Comparison of ENCODE assay signal across 17 cellular contexts in the genomic region with DNA sequence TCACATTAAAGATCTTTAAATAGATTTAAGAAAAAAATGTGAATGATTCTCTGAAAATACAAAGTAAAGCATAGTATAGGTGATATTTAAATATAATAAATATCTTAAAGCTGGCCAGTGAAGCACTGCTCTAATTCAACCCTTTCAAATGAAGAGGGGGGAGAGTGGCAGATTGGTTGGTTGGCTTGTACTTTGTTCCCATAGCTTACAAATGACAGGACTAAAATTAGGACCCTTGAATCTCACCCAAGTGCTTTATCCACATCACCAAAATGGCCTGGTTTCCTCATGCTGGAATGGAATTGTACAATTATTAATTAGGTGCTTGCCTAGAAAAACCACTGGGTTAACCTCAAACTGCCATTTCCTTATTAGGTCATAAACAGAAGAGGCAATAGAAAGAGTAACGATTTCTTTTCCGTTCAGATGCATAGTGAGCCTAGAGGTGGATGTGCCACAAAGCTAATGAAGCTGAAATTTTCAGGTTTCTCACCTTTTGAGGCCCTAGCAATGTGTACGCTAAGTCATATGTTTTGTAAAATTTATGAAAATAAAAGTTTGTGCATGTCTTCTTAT.
A peak's percentile ranks its signal among the peaks of the same experiment; 100 is the strongest.
DNase-seq lines count a peak whose midpoint lies in the region; ATAC-seq and TF ChIP-seq lines count a peak whose summit lies in the region.
"Had no signal": no experiment of that assay in that cellular context is flagged by ENCODE, and none has a peak within 500 bp of the region (broad histone marks: within the 10 kb centered on the region; RNA-seq: fewer than 3 reads in every experiment).

No MANE protein-coding gene starts in this region.

- no peak overlapping the region for H3K23ac ChIP-seq in IMR-90 (ENCODE audit: low read depth, low read length)

- CTCF ChIA-PET in IMR-90 (lab: Yijun Ruan, JAX): interaction anchor here (2.0 kb wide), 1 partner anchor 12 kb away, joined by 4 read pairs; no protein-coding TSS in a partner anchor

- no peak overlapping the region for H4K5ac ChIP-seq in IMR-90 (ENCODE audit: low read depth, low read length)

- H3K4me3 ChIP-seq in heart left ventricle (no peak overlapping the region), right cardiac atrium (ENCODE audit: low read length) (no peak overlapping the region), IMR-90 (ENCODE audit: insufficient read depth, low read depth, low read length) (no peak overlapping the region), epithelial cell of proximal tubule (ENCODE audit: low read depth, low read length) (no peak overlapping the region)

- H4K20me1 ChIP-seq in IMR-90 (ENCODE audit: insufficient read depth, low read length): no peaks in the 10 kb centered on the region

- DNase-seq in heart left ventricle (peak in 1 of 5 donors; percentile 8), right cardiac atrium (no peak), IMR-90 (peak; percentile 16), epithelial cell of proximal tubule (ENCODE audit: low read depth) (peak; percentile 50), kidney glomerular epithelial cell (lab: John Stamatoyannopoulos, UW) (no peak), mesothelial cell of epicardium (ENCODE audit: low spot score in 2 of 2, unreplicated experiment in 2 of 2) (no peak), AG08395 (ENCODE audit: low spot score) (no peak)
- DNase-seq: 8988T, C1 segment of cervical spinal cord, Kasumi-1, NCI-H187, NCI-H226, NCI-H524 treated with DMSO at 0.1 percent for 48 hours, SHP77, SK-N-SH had no signal

- H3K27me3 Mint-ChIP-seq in mesothelial cell of epicardium (ENCODE audit: low read depth): no peaks in the 10 kb centered on the region

- no peak for TF ChIP-seq CTCF in heart left ventricle (IDR thresholded peaks at IDR 0.05)
- no peak for TF ChIP-seq CTCF in IMR-90 (conservative IDR thresholded peaks at IDR 0.05; ENCODE audit: low read depth, low read length)
- TF ChIP-seq CTCF in epithelial cell of proximal tubule (conservative IDR thresholded peaks at IDR 0.05; ENCODE audit: low read depth, low read length): no peak
- no peak for TF ChIP-seq CTCF in mesothelial cell of epicardium (IDR thresholded peaks at IDR 0.05; ENCODE audit: unreplicated experiment)

- no peaks in the 10 kb centered on the region for H3K36me3 Mint-ChIP-seq in mesothelial cell of epicardium

- H3K4ac ChIP-seq in IMR-90 (ENCODE audit: low read depth, low read length): no peak overlapping the region

- H4K91ac ChIP-seq in IMR-90 (ENCODE audit: insufficient read depth, low read depth, low read length): no peak overlapping the region

- H3K14ac ChIP-seq in IMR-90 (replicated peaks; ENCODE audit: low read depth, low read length): no peak overlapping the region

- H3K4me3 Mint-ChIP-seq in mesothelial cell of epicardium: no peak overlapping the region

- H3K27ac Mint-ChIP-seq in mesothelial cell of epicardium: no peak overlapping the region

- peak overlapping the region in 11 of 12 donors; percentile 27 to 83 (median 66) for H3K27ac ChIP-seq in heart left ventricle
- H3K27ac ChIP-seq in right cardiac atrium (ENCODE audit: low read length): no peak overlapping the region
- no peak overlapping the region for H3K27ac ChIP-seq in IMR-90 (ENCODE audit: insufficient read depth, low read length)

- no peak for TF ChIP-seq RAD21 in IMR-90 (IDR thresholded peaks at IDR 0.05; ENCODE audit: low read length)

- H2AK9ac ChIP-seq in IMR-90 (replicated peaks; ENCODE audit: low read depth, low read length, poor library complexity): no peak overlapping the region

- in situ Hi-C loops in IMR-90 (cut with MboI; ENCODE audit: low sequenced_read_pairs): no loop called here

- BruUV-seq in IMR-90 (replicated peaks; lab: Mats Ljungman, UMichigan): no TSS peak

- POLR2A ChIA-PET in IMR-90 (lab: Charles Lee; ENCODE audit: unreplicated experiment): no interaction called here

- no peak overlapping the region for H3K56ac ChIP-seq in IMR-90 (ENCODE audit: extremely low read depth, insufficient read depth, low read length)

- no peaks in the 10 kb centered on the region for H3K9me1 ChIP-seq in IMR-90 (ENCODE audit: insufficient read depth, low read length)

- no peak overlapping the region for H2AK5ac ChIP-seq in IMR-90 (ENCODE audit: low read depth, low read length)

- 53 to 87% (median 72%) methylated on average over 3 of the region's 3 CpGs for WGBS in heart left ventricle, 4 donors
- 56% methylated on average over 3 of the region's 3 CpGs for WGBS in right cardiac atrium
- WGBS in IMR-90 (ENCODE audit: extremely low coverage in 2 of 2, insufficient read length in 1 of 2), 2 experiments: 20% methylated on average over 2 of the region's 3 CpGs; no CpG with 5 or more reads in 1 of the 2 experiments

- H2BK15ac ChIP-seq in IMR-90 (ENCODE audit: low read depth, low read length): no peak overlapping the region

- peaks cover 0 to 3% (median 0%) of the 10 kb centered on the region in 12 donors for H3K9me3 ChIP-seq in heart left ventricle
- H3K9me3 ChIP-seq in right cardiac atrium (ENCODE audit: control insufficient read depth, low read length): peaks cover 5% of the 10 kb centered on the region
- H3K9me3 ChIP-seq in IMR-90 (ENCODE audit: control insufficient read depth, insufficient read depth, low read length): no peaks in the 10 kb centered on the region
- H3K9me3 ChIP-seq: SK-N-SH had no signal

- H3K4me1 ChIP-seq in heart left ventricle: peaks cover 0 to 27% (median 8%) of the 10 kb centered on the region in 12 donors
- H3K4me1 ChIP-seq in right cardiac atrium (ENCODE audit: control insufficient read depth, insufficient read depth, low read length): no peaks in the 10 kb centered on the region
- H3K4me1 ChIP-seq in IMR-90 (ENCODE audit: control insufficient read depth, insufficient read depth, low read length): 0 out of 2 replicates have a peak, but pooled peaks cover 2% of the 10 kb centered on the region

- no peaks in the 10 kb centered on the region for H3K4me1 Mint-ChIP-seq in mesothelial cell of epicardium

- TF ChIP-seq POLR2A in heart left ventricle (IDR thresholded peaks at IDR 0.05) (no peak), IMR-90 (IDR thresholded peaks at IDR 0.05; ENCODE audit: low read depth, low read length) (no peak)

- ATAC-seq in heart left ventricle: peak; percentile 69 to 87 (median 79)
- ATAC-seq in right cardiac atrium: no peak
- ATAC-seq in IMR-90 (ENCODE audit: low read depth): no peak
- ATAC-seq in GM21447 (IDR thresholded peaks at IDR 0.05; ENCODE audit: unreplicated experiment): no peak
- ATAC-seq: Panc1 had no signal

- H3K27me3 ChIP-seq in heart left ventricle (no peaks in the 10 kb centered on the region), right cardiac atrium (ENCODE audit: control insufficient read depth, insufficient read depth) (no peaks in the 10 kb centered on the region), IMR-90 (ENCODE audit: control insufficient read depth, insufficient read depth, low read length) (no peaks in the 10 kb centered on the region)

- no peak overlapping the region for H2BK20ac ChIP-seq in IMR-90 (ENCODE audit: low read depth, low read length)

- H3K18ac ChIP-seq in IMR-90 (ENCODE audit: low read depth, low read length): no peak overlapping the region

- H4K8ac ChIP-seq in IMR-90 (ENCODE audit: low read depth in 2 of 2, low read length in 2 of 2): no peak overlapping the region

- intact Hi-C loops in heart left ventricle (cut with DNase I) (loop anchor here in 1 of 10 donors (5.0 kb wide), 1 partner anchor 33 kb away; no protein-coding TSS in a partner anchor), right cardiac atrium (cut with DNase I) (no loop called here), IMR-90 (cut with micrococcal nuclease) (no loop called here)

- dilution Hi-C loops in IMR-90 (cut with HindIII; ENCODE audit: low sequenced_read_pairs, unreplicated experiment): no loop called here

- H3K9me3 Mint-ChIP-seq in mesothelial cell of epicardium: peaks cover 2% of the 10 kb centered on the region

- H3K36me3 ChIP-seq in heart left ventricle: no peaks in the 10 kb centered on the region
- no peaks in the 10 kb centered on the region for H3K36me3 ChIP-seq in IMR-90 (ENCODE audit: control insufficient read depth, insufficient read depth, low read length)

- H2BK120ac ChIP-seq in IMR-90 (ENCODE audit: low read depth, low read length): no peak overlapping the region

- H3K9ac ChIP-seq in IMR-90 (ENCODE audit: low read depth, low read length): no peak overlapping the region
- H3K9ac ChIP-seq: SK-N-SH had no signal

- no peak overlapping the region for H2BK5ac ChIP-seq in IMR-90 (ENCODE audit: low read depth, low read length, poor library complexity, severe bottlenecking)

- H3K79me1 ChIP-seq in IMR-90 (ENCODE audit: low read depth in 1 of 2, low read length in 2 of 2): no peaks in the 10 kb centered on the region

- no peak overlapping the region for H2AFZ ChIP-seq in IMR-90 (replicated peaks; ENCODE audit: low read length, poor library complexity)

- no peak overlapping the region for H3K4me2 ChIP-seq in IMR-90 (ENCODE audit: low read depth, low read length)
- H3K4me2 ChIP-seq: SK-N-SH had no signal

TF ChIP-seq in IMR-90, 13 proteins besides CTCF, POLR2A, EP300 and RAD21 (continues in another document):
- TF ChIP-seq, protein P1, sequence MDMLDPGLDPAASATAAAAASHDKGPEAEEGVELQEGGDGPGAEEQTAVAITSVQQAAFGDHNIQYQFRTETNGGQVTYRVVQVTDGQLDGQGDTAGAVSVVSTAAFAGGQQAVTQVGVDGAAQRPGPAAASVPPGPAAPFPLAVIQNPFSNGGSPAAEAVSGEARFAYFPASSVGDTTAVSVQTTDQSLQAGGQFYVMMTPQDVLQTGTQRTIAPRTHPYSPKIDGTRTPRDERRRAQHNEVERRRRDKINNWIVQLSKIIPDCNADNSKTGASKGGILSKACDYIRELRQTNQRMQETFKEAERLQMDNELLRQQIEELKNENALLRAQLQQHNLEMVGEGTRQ (IDR thresholded peaks at IDR 0.05; ENCODE audit: low read depth, low read length): no peak
- TF ChIP-seq BHLHE40 (IDR thresholded peaks at IDR 0.05; ENCODE audit: low read depth, low read length) (no peak), NFE2L2 (IDR thresholded peaks at IDR 0.05; ENCODE audit: low read depth, low read length) (no peak), MXI1 (IDR thresholded peaks at IDR 0.05; ENCODE audit: borderline replicate concordance, low read depth, low read length) (no peak), MAZ (IDR thresholded peaks at IDR 0.05; ENCODE audit: borderline replicate concordance, low read depth, low read length) (no peak), FOS (IDR thresholded peaks at IDR 0.05; ENCODE audit: low read depth, low read length) (no peak), SMC3 (IDR thresholded peaks at IDR 0.05; ENCODE audit: low read depth, low read length) (no peak)
- TF ChIP-seq, protein P2, sequence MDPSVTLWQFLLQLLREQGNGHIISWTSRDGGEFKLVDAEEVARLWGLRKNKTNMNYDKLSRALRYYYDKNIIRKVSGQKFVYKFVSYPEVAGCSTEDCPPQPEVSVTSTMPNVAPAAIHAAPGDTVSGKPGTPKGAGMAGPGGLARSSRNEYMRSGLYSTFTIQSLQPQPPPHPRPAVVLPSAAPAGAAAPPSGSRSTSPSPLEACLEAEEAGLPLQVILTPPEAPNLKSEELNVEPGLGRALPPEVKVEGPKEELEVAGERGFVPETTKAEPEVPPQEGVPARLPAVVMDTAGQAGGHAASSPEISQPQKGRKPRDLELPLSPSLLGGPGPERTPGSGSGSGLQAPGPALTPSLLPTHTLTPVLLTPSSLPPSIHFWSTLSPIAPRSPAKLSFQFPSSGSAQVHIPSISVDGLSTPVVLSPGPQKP (IDR thresholded peaks at IDR 0.05; ENCODE audit: borderline replicate concordance, low read depth, low read length): no peak

Comparison
In these comparisons a context has a peak if more than half of its experiments do, and no peak if none do; other contexts are left out.
1. ATAC-seq: peak in heart left ventricle (4 of 4); none in right cardiac atrium (0 of 2), IMR-90 (single experiment) and GM21447 (single experiment).
2. H3K27ac ChIP-seq: peak in heart left ventricle (11 of 12); none in right cardiac atrium (single experiment) and IMR-90 (single experiment).
3. DNase-seq: peak in IMR-90 (single experiment) and epithelial cell of proximal tubule (single experiment); none in right cardiac atrium (0 of 3), kidney glomerular epithelial cell (single experiment), mesothelial cell of epicardium (0 of 2) and AG08395 (single experiment).